ENCODE assay signal across 1 cellular context in the genomic region with DNA sequence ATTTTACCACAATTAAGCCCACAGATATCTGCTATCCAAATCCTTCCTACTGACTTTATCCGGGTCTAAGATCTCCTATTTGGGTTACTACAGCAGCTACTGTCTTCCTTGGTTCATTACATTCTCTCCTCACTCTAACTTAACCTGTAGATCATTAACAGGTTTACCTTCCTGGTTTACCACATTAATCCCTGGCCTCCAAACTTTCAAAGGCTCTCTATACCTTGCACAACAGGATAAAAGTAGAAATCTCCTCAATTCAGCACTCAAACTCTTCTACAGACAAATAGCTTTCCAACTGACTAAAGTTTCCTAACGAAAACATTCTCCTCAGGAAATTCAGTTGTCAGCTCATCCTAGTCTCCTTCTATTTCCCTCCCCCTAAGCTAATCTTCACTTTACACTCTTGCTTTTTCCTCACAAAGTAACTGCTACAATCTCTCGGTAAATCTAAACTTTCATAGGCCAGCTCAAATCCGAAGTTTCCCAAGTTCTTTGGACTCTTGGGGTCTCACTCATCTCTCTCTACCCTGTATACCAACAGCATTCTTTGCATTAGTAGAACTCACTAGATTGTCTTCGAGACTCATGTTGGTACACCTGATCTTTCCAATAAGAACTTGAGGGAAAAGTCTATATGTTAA.
TF ChIP-seq lines count a peak whose summit lies in the region.

No MANE protein-coding gene starts in this region.

TF ChIP-seq in HepG2, 621 proteins besides CTCF, POLR2A, EP300 and RAD21 (continues in another document):
- TF ChIP-seq ZNF773 (CRISPR knock-in tag; IDR thresholded peaks at IDR 0.05; ENCODE audit: borderline replicate concordance) = no peak
- TF ChIP-seq ZNF20 (CRISPR knock-in tag; IDR thresholded peaks at IDR 0.05) = no peak
- peak; percentile 60; the same call in 1 of the 2 replicates for TF ChIP-seq CEBPB (IDR thresholded peaks at IDR 0.05; ENCODE audit: borderline replicate concordance, low read depth, low read length)
- TF ChIP-seq ARNT2 (CRISPR knock-in tag; IDR thresholded peaks at IDR 0.05; ENCODE audit: low read depth) = no peak
- TF ChIP-seq TCF7L2 (IDR thresholded peaks at IDR 0.05; ENCODE audit: low read depth, low read length) = peak; percentile 47; the same call in 1 of the 2 replicates
- no peak for TF ChIP-seq DR1 (CRISPR knock-in tag; IDR thresholded peaks at IDR 0.05)
- TF ChIP-seq ZNF619 (CRISPR knock-in tag; IDR thresholded peaks at IDR 0.05) = no peak
- TF ChIP-seq ZNF260 (CRISPR knock-in tag; IDR thresholded peaks at IDR 0.05; ENCODE audit: borderline replicate concordance, low read depth) = no peak
- TF ChIP-seq SOX13 (IDR thresholded peaks at IDR 0.05) = no peak
- TF ChIP-seq SOX13 (CRISPR knock-in tag; conservative IDR thresholded peaks at IDR 0.05 in 1 of 2, IDR thresholded peaks at IDR 0.05 in 1 of 2) = peak in 1 of 2 experiments; percentile 40; a peak in 1 of 4 replicates
- no peak for TF ChIP-seq ZBTB7A (CRISPR knock-in tag; IDR thresholded peaks at IDR 0.05)
- TF ChIP-seq CEBPG (CRISPR knock-in tag; IDR thresholded peaks at IDR 0.05) = peak; percentile 63; the same call in 1 of the 2 replicates
- no peak for TF ChIP-seq NR2F6 (IDR thresholded peaks at IDR 0.05)
- TF ChIP-seq NR2F6 (CRISPR knock-in tag; IDR thresholded peaks at IDR 0.05) = 0 out of 2 replicates have a peak, but pooled peaks have one; percentile 7
- TF ChIP-seq HNF1A (IDR thresholded peaks at IDR 0.05; ENCODE audit: low read depth) = peak; percentile 86
- TF ChIP-seq HNF1A (CRISPR knock-in tag; IDR thresholded peaks at IDR 0.05; ENCODE audit: borderline replicate concordance) = peak; percentile 73; the same call in 1 of the 2 replicates
- TF ChIP-seq ZNF792 (CRISPR knock-in tag; IDR thresholded peaks at IDR 0.05) = no peak
- peak; percentile 21; the same call in 1 of the 2 replicates for TF ChIP-seq SAP130 (CRISPR knock-in tag; IDR thresholded peaks at IDR 0.05; ENCODE audit: low read depth)
- peak; percentile 58; the same call in 1 of the 2 replicates for TF ChIP-seq ZFP1 (CRISPR knock-in tag; IDR thresholded peaks at IDR 0.05)
- TF ChIP-seq SP2 (CRISPR knock-in tag; IDR thresholded peaks at IDR 0.05) = no peak
- no peak for TF ChIP-seq LCORL (IDR thresholded peaks at IDR 0.05)
- peak; percentile 37; the same call in 1 of the 2 replicates for TF ChIP-seq LCORL (CRISPR knock-in tag; IDR thresholded peaks at IDR 0.05)
- TF ChIP-seq, protein P1, sequence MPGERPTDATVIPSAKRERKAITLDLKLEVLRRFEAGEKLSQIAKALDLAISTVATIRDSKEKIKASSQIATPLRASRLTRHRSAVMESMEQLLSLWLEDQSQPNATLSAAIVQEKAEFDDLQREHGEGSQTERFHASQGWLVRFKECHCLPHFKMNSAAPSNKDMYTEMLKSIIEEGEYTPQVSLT (CRISPR knock-in tag; IDR thresholded peaks at IDR 0.05; ENCODE audit: borderline replicate concordance, low read depth) = no peak
- no peak for TF ChIP-seq ZNF709 (CRISPR knock-in tag; IDR thresholded peaks at IDR 0.05)
- peak; percentile 42; the same call in 1 of the 2 replicates for TF ChIP-seq ARID5B (CRISPR knock-in tag; IDR thresholded peaks at IDR 0.05)
- TF ChIP-seq HHEX (CRISPR knock-in tag; IDR thresholded peaks at IDR 0.05) = no peak
- no peak for TF ChIP-seq TEAD3 (CRISPR knock-in tag; optimal IDR thresholded peaks at IDR 0.05; ENCODE audit: borderline replicate concordance)
- peak; percentile 43; the same call in 1 of the 2 replicates for TF ChIP-seq PAXIP1 (CRISPR knock-in tag; conservative IDR thresholded peaks at IDR 0.05)
- TF ChIP-seq MYNN (CRISPR knock-in tag; IDR thresholded peaks at IDR 0.05; ENCODE audit: low read depth) = no peak
- no peak for TF ChIP-seq PAWR (CRISPR knock-in tag; IDR thresholded peaks at IDR 0.05; ENCODE audit: borderline replicate concordance)
- no peak for TF ChIP-seq ZNF251 (CRISPR knock-in tag; IDR thresholded peaks at IDR 0.05)
- peak; percentile 36; the same call in 1 of the 2 replicates for TF ChIP-seq SOX5 (CRISPR knock-in tag; IDR thresholded peaks at IDR 0.05; ENCODE audit: borderline replicate concordance)
- peak; percentile 59; the same call in 1 of the 2 replicates for TF ChIP-seq ELF3 (CRISPR knock-in tag; IDR thresholded peaks at IDR 0.05)
- TF ChIP-seq ARID3A (IDR thresholded peaks at IDR 0.05; ENCODE audit: low read depth, low read length) = peak; percentile 49; the same call in 1 of the 2 replicates
- TF ChIP-seq, protein P2, sequence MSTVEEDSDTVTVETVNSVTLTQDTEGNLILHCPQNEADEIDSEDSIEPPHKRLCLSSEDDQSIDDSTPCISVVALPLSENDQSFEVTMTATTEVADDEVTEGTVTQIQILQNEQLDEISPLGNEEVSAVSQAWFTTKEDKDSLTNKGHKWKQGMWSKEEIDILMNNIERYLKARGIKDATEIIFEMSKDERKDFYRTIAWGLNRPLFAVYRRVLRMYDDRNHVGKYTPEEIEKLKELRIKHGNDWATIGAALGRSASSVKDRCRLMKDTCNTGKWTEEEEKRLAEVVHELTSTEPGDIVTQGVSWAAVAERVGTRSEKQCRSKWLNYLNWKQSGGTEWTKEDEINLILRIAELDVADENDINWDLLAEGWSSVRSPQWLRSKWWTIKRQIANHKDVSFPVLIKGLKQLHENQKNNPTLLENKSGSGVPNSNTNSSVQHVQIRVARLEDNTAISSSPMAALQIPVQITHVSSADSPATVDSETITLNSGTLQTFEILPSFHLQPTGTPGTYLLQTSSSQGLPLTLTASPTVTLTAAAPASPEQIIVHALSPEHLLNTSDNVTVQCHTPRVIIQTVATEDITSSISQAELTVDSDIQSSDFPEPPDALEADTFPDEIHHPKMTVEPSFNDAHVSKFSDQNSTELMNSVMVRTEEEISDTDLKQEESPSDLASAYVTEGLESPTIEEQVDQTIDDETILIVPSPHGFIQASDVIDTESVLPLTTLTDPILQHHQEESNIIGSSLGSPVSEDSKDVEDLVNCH (CRISPR knock-in tag; IDR thresholded peaks at IDR 0.05) = no peak
- TF ChIP-seq NCOA2 (CRISPR knock-in tag; IDR thresholded peaks at IDR 0.05) = peak; percentile 49; the same call in 1 of the 2 replicates
- TF ChIP-seq HNRNPUL1 (IDR thresholded peaks at IDR 0.05; ENCODE audit: low read depth, low read length) = 0 out of 2 replicates have a peak, but pooled peaks have one; percentile 31
- TF ChIP-seq ZNF644 (CRISPR knock-in tag; IDR thresholded peaks at IDR 0.05; ENCODE audit: low read depth) = no peak
- TF ChIP-seq, protein P3, sequence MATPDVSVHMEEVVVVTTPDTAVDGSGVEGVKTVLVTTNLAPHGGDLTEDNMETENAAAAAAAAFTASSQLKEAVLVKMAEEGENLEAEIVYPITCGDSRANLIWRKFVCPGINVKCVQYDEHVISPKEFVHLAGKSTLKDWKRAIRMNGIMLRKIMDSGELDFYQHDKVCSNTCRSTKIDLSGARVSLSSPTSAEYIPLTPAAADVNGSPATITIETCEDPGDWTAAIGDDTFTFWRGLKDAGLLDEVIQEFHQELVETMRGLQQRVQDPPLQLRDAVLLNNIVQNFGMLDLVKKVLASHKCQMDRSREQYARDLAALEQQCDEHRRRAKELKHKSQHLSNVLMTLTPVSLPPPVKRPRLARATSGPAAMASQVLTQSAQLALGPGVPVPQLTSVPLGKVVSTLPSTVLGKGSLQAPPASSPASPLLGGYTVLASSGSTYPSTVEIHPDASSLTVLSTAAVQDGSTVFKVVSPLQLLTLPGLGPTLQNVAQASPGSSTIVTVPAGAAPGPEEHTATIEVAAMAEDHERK (CRISPR knock-in tag; IDR thresholded peaks at IDR 0.05; ENCODE audit: low read depth) = no peak
